In genomic region chr5:140631831-140632365, GRCh38 we compare ENCODE assay signal across 1 cellular context.
TF ChIP-seq lines count a peak whose summit lies in the region.

No MANE protein-coding gene starts in this region.

TF ChIP-seq in H1, 55 proteins besides CTCF, POLR2A, EP300 and RAD21:
- TF ChIP-seq SIX5 (IDR thresholded peaks at IDR 0.05; ENCODE audit: low read depth, low read length), result no peak
- TF ChIP-seq SP4 (IDR thresholded peaks at IDR 0.05; ENCODE audit: low read length), result no peak
- no peak for TF ChIP-seq RXRA (IDR thresholded peaks at IDR 0.05; ENCODE audit: insufficient read depth, low read depth, low read length)
- no peak for TF ChIP-seq SP2 (IDR thresholded peaks at IDR 0.05; ENCODE audit: low read length)
- TF ChIP-seq RBBP5 (IDR thresholded peaks at IDR 0.05; ENCODE audit: borderline replicate concordance, low read depth, low read length), result no peak
- TF ChIP-seq KDM1A (IDR thresholded peaks at IDR 0.05; ENCODE audit: borderline replicate concordance, low read length), result no peak
- TF ChIP-seq PHF8 (conservative IDR thresholded peaks at IDR 0.05; ENCODE audit: low read depth, low read length), result no peak
- TF ChIP-seq TAF7 (optimal IDR thresholded peaks at IDR 0.05; ENCODE audit: borderline replicate concordance, low read depth, low read length), result no peak
